ENCODE assay signal across 16 cellular contexts in the genomic region with DNA sequence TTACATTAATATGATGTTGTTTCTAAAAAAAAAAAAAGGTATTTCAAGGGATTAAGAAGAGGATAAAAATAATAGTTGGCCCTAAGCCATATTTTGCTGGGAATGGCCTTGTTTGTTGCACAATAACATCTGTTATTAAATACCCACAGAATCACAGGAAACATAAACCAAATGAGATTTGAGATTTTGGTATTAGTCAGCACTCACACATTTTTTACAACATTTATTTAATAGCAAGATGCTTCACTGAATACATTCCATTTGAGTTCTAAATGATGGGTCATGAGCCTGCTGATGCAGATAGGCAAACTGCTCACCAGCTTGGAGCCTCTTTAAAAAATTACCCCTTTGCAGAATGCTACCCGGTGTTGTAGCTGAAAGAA.
DNase-seq lines count a peak whose midpoint lies in the region; ATAC-seq and TF ChIP-seq lines count a peak whose summit lies in the region.
"Had no signal": no experiment of that assay in that cellular context is flagged by ENCODE, and none has a peak within 500 bp of the region (broad histone marks: within the 10 kb centered on the region; RNA-seq: fewer than 3 reads in every experiment).

No MANE protein-coding gene starts in this region.

- no peaks in the 10 kb centered on the region for H3K36me3 Mint-ChIP-seq in Caco-2 (ENCODE audit: insufficient read depth, unreplicated experiment)
- no peaks in the 10 kb centered on the region for H3K36me3 Mint-ChIP-seq in activated naive CD4-positive, alpha-beta T cell treated with anti-CD3 and anti-CD28 coated beads, Interleukin-2, amount 10 ng/mL, durations not matched to agents 7 days and 5 days
- H3K36me3 Mint-ChIP-seq: activated CD8-positive, alpha-beta memory T cell treated with anti-CD3 and anti-CD28 coated beads, Interleukin-2, amount 10 ng/mL, durations not matched to agents 7 days and 5 days; activated naive CD4-positive, alpha-beta T cell treated with anti-CD3 and anti-CD28 coated beads, Interleukin-2, amount 50 U/mL, for 24 hours; memory B cell had no signal

- no peak overlapping the region for H3K27ac ChIP-seq in foreskin keratinocyte
- H3K27ac ChIP-seq: parathyroid adenoma, stomach had no signal

- H3K27me3 ChIP-seq in foreskin keratinocyte (no peaks in the 10 kb centered on the region), Caco-2 (replicated peaks; ENCODE audit: control insufficient read depth, insufficient read depth, low read length) (no peaks in the 10 kb centered on the region; the same call in 1 of the 2 replicates)
- H3K27me3 ChIP-seq: heart right ventricle, stomach had no signal

- POLR2A ChIA-PET in Caco-2 (lab: Charles Lee) = no interaction called here

- no peak overlapping the region for H3K4me3 ChIP-seq in Caco-2 (ENCODE audit: low read depth, low read length)
- H3K4me3 ChIP-seq: GM23338, heart right ventricle, stomach had no signal

- no peaks in the 10 kb centered on the region for H3K9me3 Mint-ChIP-seq in Caco-2 (ENCODE audit: unreplicated experiment)
- H3K9me3 Mint-ChIP-seq in activated naive CD4-positive, alpha-beta T cell treated with anti-CD3 and anti-CD28 coated beads, Interleukin-2, amount 10 ng/mL, durations not matched to agents 7 days and 5 days = no peaks in the 10 kb centered on the region
- H3K9me3 Mint-ChIP-seq: activated naive CD4-positive, alpha-beta T cell treated with anti-CD3 and anti-CD28 coated beads, Interleukin-2, amount 50 U/mL, for 24 hours; GM23338; memory B cell had no signal

- no peak overlapping the region for H3K27ac Mint-ChIP-seq in Caco-2 (ENCODE audit: unreplicated experiment)
- no peak overlapping the region for H3K27ac Mint-ChIP-seq in activated naive CD4-positive, alpha-beta T cell treated with anti-CD3 and anti-CD28 coated beads, Interleukin-2, amount 10 ng/mL, durations not matched to agents 7 days and 5 days
- H3K27ac Mint-ChIP-seq: activated CD8-positive, alpha-beta memory T cell treated with anti-CD3 and anti-CD28 coated beads, Interleukin-2, amount 10 ng/mL, durations not matched to agents 7 days and 5 days; activated naive CD4-positive, alpha-beta T cell treated with anti-CD3 and anti-CD28 coated beads, Interleukin-2, amount 50 U/mL, for 24 hours; GM23338; memory B cell had no signal

- intact Hi-C loops in sciatic nerve (cut with DNase I) (no loop called here), Caco-2 (cut with micrococcal nuclease; ENCODE audit: unreplicated experiment) (no loop called here)

- peaks cover 10% of the 10 kb centered on the region for H3K27me3 Mint-ChIP-seq in Caco-2 (ENCODE audit: insufficient read depth, unreplicated experiment)
- peaks cover 3% of the 10 kb centered on the region for H3K27me3 Mint-ChIP-seq in activated naive CD4-positive, alpha-beta T cell treated with anti-CD3 and anti-CD28 coated beads, Interleukin-2, amount 10 ng/mL, durations not matched to agents 7 days and 5 days

- H3K4me1 Mint-ChIP-seq in Caco-2 (ENCODE audit: low read depth, unreplicated experiment) = no peaks in the 10 kb centered on the region
- no peaks in the 10 kb centered on the region for H3K4me1 Mint-ChIP-seq in activated naive CD4-positive, alpha-beta T cell treated with anti-CD3 and anti-CD28 coated beads, Interleukin-2, amount 10 ng/mL, durations not matched to agents 7 days and 5 days
- H3K4me1 Mint-ChIP-seq: activated naive CD4-positive, alpha-beta T cell treated with anti-CD3 and anti-CD28 coated beads, Interleukin-2, amount 50 U/mL, for 24 hours; memory B cell had no signal

- no peak overlapping the region for H3K4me3 Mint-ChIP-seq in Caco-2 (ENCODE audit: unreplicated experiment)
- H3K4me3 Mint-ChIP-seq in activated naive CD4-positive, alpha-beta T cell treated with anti-CD3 and anti-CD28 coated beads, Interleukin-2, amount 10 ng/mL, durations not matched to agents 7 days and 5 days = no peak overlapping the region
- H3K4me3 Mint-ChIP-seq: activated CD8-positive, alpha-beta memory T cell treated with anti-CD3 and anti-CD28 coated beads, Interleukin-2, amount 10 ng/mL, durations not matched to agents 7 days and 5 days; activated naive CD4-positive, alpha-beta T cell treated with anti-CD3 and anti-CD28 coated beads, Interleukin-2, amount 50 U/mL, for 24 hours; GM23338; memory B cell had no signal

- CTCF ChIA-PET in Caco-2 (lab: Charles Lee) = no interaction called here
- CTCF ChIA-PET in activated naive CD4-positive, alpha-beta T cell treated with anti-CD3 and anti-CD28 coated beads, Interleukin-2, amount 10 ng/mL, durations not matched to agents 7 days and 5 days (lab: Charles Lee) = interaction anchor here (0.9 kb wide), 1 partner anchor 146 kb away, joined by 4 read pairs; no protein-coding TSS in a partner anchor

- H3K9me3 ChIP-seq in Caco-2 = no peaks in the 10 kb centered on the region
- H3K9me3 ChIP-seq: heart right ventricle, stomach had no signal

- no TSS peak for BruUV-seq in Caco-2 (replicated peaks; lab: Mats Ljungman, UMichigan)

- no peak for ATAC-seq in foreskin keratinocyte
- peak; percentile 62 for ATAC-seq in sciatic nerve
- no peak for ATAC-seq in HG02798 (IDR thresholded peaks at IDR 0.05; ENCODE audit: poor library complexity, unreplicated experiment)
- ATAC-seq: activated CD8-positive, alpha-beta memory T cell treated with anti-CD3 and anti-CD28 coated beads, Interleukin-2, amount 10 ng/mL, durations not matched to agents 7 days and 5 days; GM23338 had no signal

- no peak for TF ChIP-seq CTCF in foreskin keratinocyte (conservative IDR thresholded peaks at IDR 0.05)
- TF ChIP-seq CTCF in Caco-2 (IDR thresholded peaks at IDR 0.05; ENCODE audit: insufficient read depth in 1 of 2, low read depth in 1 of 2, low read length in 1 of 2, severe bottlenecking in 1 of 2, unreplicated experiment in 1 of 2) = no peak

- DNase-seq in GM04503 (ENCODE audit: low read depth) (peak; percentile 83), amniotic epithelial cell (ENCODE audit: low read depth) (peak; percentile 95), foreskin keratinocyte (peak; percentile 9 to 45), sciatic nerve (ENCODE audit: low spot score) (no peak), Caco-2 (no peak)
- DNase-seq in stimulated activated CD4-positive, alpha-beta T cell treated with anti-CD3 and anti-CD28 coated beads, Interleukin-4, amount 100 ng/mL, for 24 hours = no peak
- no peak for DNase-seq in activated naive CD4-positive, alpha-beta T cell treated with anti-CD3 and anti-CD28 coated beads, Interleukin-2, amount 10 ng/mL, durations not matched to agents 7 days and 5 days
- DNase-seq: activated CD8-positive, alpha-beta memory T cell treated with anti-CD3 and anti-CD28 coated beads, Interleukin-2, amount 10 ng/mL, durations not matched to agents 7 days and 5 days; heart right ventricle; NCI-H1417; stomach had no signal

- no peaks in the 10 kb centered on the region for H3K36me3 ChIP-seq in Caco-2 (ENCODE audit: control insufficient read depth, insufficient read depth, low read length)
- H3K36me3 ChIP-seq: heart right ventricle, stomach had no signal

- H3K4me1 ChIP-seq in foreskin keratinocyte (no peaks in the 10 kb centered on the region), Caco-2 (no peaks in the 10 kb centered on the region)

Comparison
In these comparisons a context has a peak if more than half of its experiments do, and no peak if none do; other contexts are left out.
1. DNase-seq: peak in GM04503 (single experiment), amniotic epithelial cell (single experiment) and foreskin keratinocyte (2 of 2); none in sciatic nerve (single experiment), stimulated activated CD4-positive, alpha-beta T cell treated with anti-CD3 and anti-CD28 coated beads, Interleukin-4, amount 100 ng/mL, for 24 hours (single experiment), Caco-2 (0 of 2) and activated naive CD4-positive, alpha-beta T cell treated with anti-CD3 and anti-CD28 coated beads, Interleukin-2, amount 10 ng/mL, durations not matched to agents 7 days and 5 days (single experiment).